ENCODE assay signal across 10 cellular contexts in the genomic region with DNA sequence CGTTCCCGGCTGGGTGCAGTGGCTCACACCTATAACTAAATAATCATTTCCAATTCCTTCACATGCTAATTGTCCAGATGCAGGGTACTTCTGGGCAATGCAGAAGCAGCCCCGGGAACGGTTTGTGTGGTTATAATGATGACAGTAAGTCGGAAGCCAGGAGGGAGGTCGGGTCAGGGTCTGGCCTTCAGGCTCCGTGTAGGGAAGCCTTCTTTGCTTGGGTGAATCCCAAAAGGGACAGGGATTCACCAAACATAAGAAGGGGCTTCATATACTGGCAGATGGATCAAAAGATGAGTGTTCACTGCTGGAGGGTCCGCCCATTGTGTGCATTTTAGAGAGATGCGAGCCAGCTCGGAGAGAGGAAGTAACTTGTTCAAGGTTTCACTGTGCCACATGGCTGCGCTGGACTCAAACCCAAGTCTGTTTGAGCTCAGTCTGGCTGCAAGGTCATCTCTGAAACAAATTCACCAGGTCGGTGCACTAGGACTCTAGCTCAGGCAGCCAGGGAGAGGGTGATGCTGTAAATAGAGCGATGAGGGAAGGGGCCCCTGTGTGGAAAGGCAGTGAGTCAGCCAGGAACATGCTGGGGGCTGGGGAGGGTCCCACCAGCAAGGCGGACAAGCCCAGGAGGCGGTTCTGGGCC. TPM values are rescaled to one million over a fixed set of nuclear protein-coding genes. Genes with fewer than 3 reads are reported as not detected.
A peak's percentile ranks its signal among the peaks of the same experiment; 100 is the strongest.
DNase-seq lines count a peak whose midpoint lies in the region; ATAC-seq and TF ChIP-seq lines count a peak whose summit lies in the region.
"Had no signal": no experiment of that assay in that cellular context is flagged by ENCODE, and none has a peak within 500 bp of the region (broad histone marks: within the 10 kb centered on the region; RNA-seq: fewer than 3 reads in every experiment).

No MANE protein-coding gene starts in this region.

- TF ChIP-seq CTCF in PC-9 (conservative IDR thresholded peaks at IDR 0.05), result no peak

- intact Hi-C loops in PC-9 (cut with micrococcal nuclease; ENCODE audit: unreplicated experiment), result no loop called here

- no peak overlapping the region for H3K4me2 ChIP-seq in PC-9

- H4K20me1 ChIP-seq in PC-9 (ENCODE audit: insufficient read depth), result no peaks in the 10 kb centered on the region

- peaks cover 36% of the 10 kb centered on the region for H3F3A ChIP-seq in PC-9 (ENCODE audit: insufficient read depth, low read depth)

- BruUV-seq in PC-9 (replicated peaks; lab: Mats Ljungman, UMichigan), result no TSS peak

- in situ Hi-C loops in ACHN (cut with HindIII; ENCODE audit: low pct_ligation_motif_present, low pct_unique_long_range_greater_than_20kb, low sequenced_read_pairs), result no loop called here

- H3K4me1 ChIP-seq in PC-9 (replicated peaks; ENCODE audit: insufficient read depth), result peaks cover 50% of the 10 kb centered on the region

- ATAC-seq in GM18517 (IDR thresholded peaks at IDR 0.05; ENCODE audit: unreplicated experiment), result no peak

- POLR2A ChIA-PET in PC-9 (lab: Charles Lee; ENCODE audit: unreplicated experiment), result no interaction called here

- no peak overlapping the region for H2AFZ ChIP-seq in PC-9

- H3K36me3 ChIP-seq in PC-9 (ENCODE audit: low read depth), result no peaks in the 10 kb centered on the region

- peak; percentile 6 for DNase-seq in stimulated activated CD8-positive, alpha-beta memory T cell treated with anti-CD3 and anti-CD28 coated beads, Interleukin-12 subunit alpha, Interleukin-12 subunit beta, amount 100 ng/mL, for 1 hour (ENCODE audit: low read depth)
- DNase-seq in stimulated activated CD8-positive, alpha-beta memory T cell treated with anti-CD3 and anti-CD28 coated beads, Interleukin-4, amount 100 ng/mL, for 48 hours, result no peak
- DNase-seq in NOMO-1 treated with DMSO at 0.1 percent for 48 hours (lab: John Stamatoyannopoulos, UW; ENCODE audit: unreplicated experiment) (peak; percentile 77), cerebellar cortex (ENCODE audit: low spot score) (peak; percentile 15), PC-9 (no peak), NCI-H1417 (lab: John Stamatoyannopoulos, UW) (no peak), ACHN (no peak)
- DNase-seq: activated CD4-positive, alpha-beta T cell treated with anti-CD3 and anti-CD28 coated beads for 4 hours had no signal

- H3K79me2 ChIP-seq in PC-9 (ENCODE audit: low read depth), result no peaks in the 10 kb centered on the region

- CTCF ChIA-PET in PC-9 (lab: Charles Lee), result no interaction called here

- no peak overlapping the region for H3K27ac ChIP-seq in PC-9

- H3K9me3 ChIP-seq in PC-9 (ENCODE audit: insufficient read depth, low read depth), result no peaks in the 10 kb centered on the region

- no peaks in the 10 kb centered on the region for H3K9me2 ChIP-seq in PC-9 (ENCODE audit: insufficient read depth)

- no peaks in the 10 kb centered on the region for H3K27me3 ChIP-seq in PC-9 (ENCODE audit: insufficient read depth, low read depth)

- H3K4me3 ChIP-seq in PC-9, result no peak overlapping the region
- H3K4me3 ChIP-seq: skin epidermis had no signal

RNA-seq across cellular contexts. Expression of gene KIAA0232, which starts 4.8 kb away (rescaled TPM):
- total RNA-seq in PC-9 (2021), result 21.5 and 24.7 TPM in 2 replicates

Comparison
In these comparisons a context has a peak if more than half of its experiments do, and no peak if none do; other contexts are left out.
1. DNase-seq: peak in stimulated activated CD8-positive, alpha-beta memory T cell treated with anti-CD3 and anti-CD28 coated beads, Interleukin-12 subunit alpha, Interleukin-12 subunit beta, amount 100 ng/mL, for 1 hour (single experiment), NOMO-1 treated with DMSO at 0.1 percent for 48 hours (single experiment) and cerebellar cortex (single experiment); none in stimulated activated CD8-positive, alpha-beta memory T cell treated with anti-CD3 and anti-CD28 coated beads, Interleukin-4, amount 100 ng/mL, for 48 hours (single experiment), PC-9 (0 of 2), NCI-H1417 (0 of 3) and ACHN (single experiment).